In genomic region chr7:88218836-88219605, GRCh38 we compare ENCODE assay signal across 8 cellular contexts. TPM values are rescaled to one million over a fixed set of nuclear protein-coding genes. Genes with fewer than 3 reads are reported as not detected.
DNase-seq lines count a peak whose midpoint lies in the region; ATAC-seq, FAIRE-seq and TF ChIP-seq lines count a peak whose summit lies in the region.

No MANE protein-coding gene starts in this region.

- 1% methylated on average over 27 of the region's 27 CpGs for WGBS in pancreas, 2 donors

- peak overlapping the region; percentile 58 to 96 (median 86) for H3K4me3 ChIP-seq in pancreas

- POLR2A ChIA-PET in activated naive CD8-positive, alpha-beta T cell treated with anti-CD3 and anti-CD28 coated beads, Interleukin-2, amount 10 ng/mL, durations not matched to agents 7 days and 5 days (lab: Charles Lee): interaction anchor here (1.0 to 1.1 kb wide), 2 partner anchors 285 to 343 kb away, joined by 3 read pairs; partner anchors contain the start of genes ADAM22, DBF4 and SLC25A40

- no peaks in the 10 kb centered on the region for H3K27me3 Mint-ChIP-seq in activated naive CD8-positive, alpha-beta T cell treated with anti-CD3 and anti-CD28 coated beads, Interleukin-2, amount 10 ng/mL, durations not matched to agents 7 days and 5 days

- FAIRE-seq in pancreas (lab: Jason Lieb, UNC): no peak

- no peaks in the 10 kb centered on the region for H3K27me3 ChIP-seq in pancreas

- peaks cover 20% of the 10 kb centered on the region for H3K36me3 Mint-ChIP-seq in activated naive CD8-positive, alpha-beta T cell treated with anti-CD3 and anti-CD28 coated beads, Interleukin-2, amount 10 ng/mL, durations not matched to agents 7 days and 5 days

- TF ChIP-seq CTCF in pancreas (IDR thresholded peaks at IDR 0.05): no peak

- H3K27ac ChIP-seq in pancreas: peak overlapping the region; percentile 26 to 97 (median 89)

- no peaks in the 10 kb centered on the region for H3K9me3 ChIP-seq in pancreas

- ATAC-seq in GM19467 (IDR thresholded peaks at IDR 0.05; ENCODE audit: unreplicated experiment): peak; percentile 34
- ATAC-seq in HG03565 (IDR thresholded peaks at IDR 0.05; ENCODE audit: unreplicated experiment): peak; percentile 17
- no peak for ATAC-seq in activated naive CD8-positive, alpha-beta T cell treated with anti-CD3 and anti-CD28 coated beads, Interleukin-2, amount 10 ng/mL, durations not matched to agents 7 days and 5 days (ENCODE audit: low read depth)
- peak; percentile 34 for ATAC-seq in Right ventricle myocardium inferior
- peak; percentile 61 to 83 (median 70) for ATAC-seq in pancreas

- peaks cover 24% of the 10 kb centered on the region for H3K4me1 Mint-ChIP-seq in activated naive CD8-positive, alpha-beta T cell treated with anti-CD3 and anti-CD28 coated beads, Interleukin-2, amount 10 ng/mL, durations not matched to agents 7 days and 5 days

- peaks cover 0 to 12% (median 5%) of the 10 kb centered on the region in 3 donors for H3K4me1 ChIP-seq in pancreas

- no peaks in the 10 kb centered on the region for H3K9me3 Mint-ChIP-seq in activated naive CD8-positive, alpha-beta T cell treated with anti-CD3 and anti-CD28 coated beads, Interleukin-2, amount 10 ng/mL, durations not matched to agents 7 days and 5 days

- intact Hi-C loops in Right ventricle myocardium inferior (cut with DNase I) (no loop called here), pancreas (cut with DNase I) (no loop called here)

- DNase-seq in D341Med (ENCODE audit: low spot score) (peak; percentile 68), RKO (ENCODE audit: low spot score) (peak; percentile 83), Right ventricle myocardium inferior (ENCODE audit: missing footprints) (peak; percentile 78), pancreas (peak; percentile 43 to 76 (median 62)), NCI-H1930 (lab: John Stamatoyannopoulos, UW) (no peak)
- DNase-seq in activated naive CD8-positive, alpha-beta T cell treated with anti-CD3 and anti-CD28 coated beads, Interleukin-2, amount 10 ng/mL, durations not matched to agents 7 days and 5 days: peak; percentile 45

- H3K36me3 ChIP-seq in pancreas: peaks cover 0 to 7% (median 0%) of the 10 kb centered on the region in 3 donors

- H3K4me3 Mint-ChIP-seq in activated naive CD8-positive, alpha-beta T cell treated with anti-CD3 and anti-CD28 coated beads, Interleukin-2, amount 10 ng/mL, durations not matched to agents 7 days and 5 days: peak overlapping the region; percentile 91

- peak overlapping the region; percentile 89 for H3K27ac Mint-ChIP-seq in activated naive CD8-positive, alpha-beta T cell treated with anti-CD3 and anti-CD28 coated beads, Interleukin-2, amount 10 ng/mL, durations not matched to agents 7 days and 5 days

RNA-seq across cellular contexts. Expression of gene SRI, which starts 0.8 kb away (rescaled TPM):
- 100 to 1,000 TPM; 108 to 119 TPM for total RNA-seq in activated naive CD8-positive, alpha-beta T cell treated with anti-CD3 and anti-CD28 coated beads, Interleukin-2, amount 10 ng/mL, durations not matched to agents 7 days and 5 days
- total RNA-seq in Right ventricle myocardium inferior (93.6 TPM), pancreas (10 to 100 TPM; 36.4 to 78.1 (median 42.1) TPM)
- polyA plus RNA-seq in pancreas: 10 to 100 TPM; 18.6 to 57.7 TPM

Comparison
In these comparisons a context has a peak if more than half of its experiments do, and no peak if none do; other contexts are left out.
1. DNase-seq: peak in D341Med (single experiment), RKO (single experiment), activated naive CD8-positive, alpha-beta T cell treated with anti-CD3 and anti-CD28 coated beads, Interleukin-2, amount 10 ng/mL, durations not matched to agents 7 days and 5 days (single experiment), Right ventricle myocardium inferior (single experiment) and pancreas (6 of 6); none in NCI-H1930 (0 of 2).